27 cellular contexts compared by ENCODE assay signal in the genomic region with DNA sequence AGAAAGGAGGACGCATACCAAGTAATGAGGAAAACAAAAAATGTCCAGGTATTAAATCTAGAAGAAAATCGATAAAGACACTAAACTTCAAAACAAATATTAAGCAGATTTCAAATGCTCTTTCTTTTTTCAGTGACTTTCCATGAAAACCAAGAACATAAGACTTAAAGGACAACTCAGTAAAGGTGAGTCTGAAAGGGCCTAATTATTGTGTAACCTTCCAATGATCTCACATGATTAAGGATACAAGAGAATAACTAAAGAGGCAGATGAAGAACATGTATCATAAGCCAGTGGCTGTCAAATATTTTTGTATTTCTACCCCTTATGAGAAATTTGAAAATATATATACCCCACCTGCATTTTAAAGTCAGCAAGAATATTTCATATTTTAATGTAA.
"Had no signal": no experiment of that assay in that cellular context is flagged by ENCODE, and none has a peak within 500 bp of the region (broad histone marks: within the 10 kb centered on the region; RNA-seq: fewer than 3 reads in every experiment).

No MANE protein-coding gene starts in this region.

- ATAC-seq: naive thymus-derived CD8-positive, alpha-beta T cell; psoas muscle; right cardiac atrium; stimulated activated memory B cell treated with anti-CD40 and anti-IgM and Interleukin-4, amounts not matched to agents 10 μg/mL and 1 μg/mL and 100 μg/mL, for 72 hours; stimulated activated naive CD8-positive, alpha-beta T cell treated with anti-CD3 and anti-CD28 coated beads, Interleukin-15, Interleukin-2, amounts not matched to agents 100 U/mL and 50 U/mL, for 24 hours had no signal

- H3K27me3 Mint-ChIP-seq: dendritic cell treated with granulocyte-macrophage colony-stimulating factor and Interleukin-4, amounts not matched to agents 40 ng/mL and 50 ng/mL, for 4 days; naive thymus-derived CD8-positive, alpha-beta T cell; stimulated activated memory B cell treated with anti-CD40 and anti-IgM and Interleukin-4, amounts not matched to agents 10 μg/mL and 1 μg/mL and 100 μg/mL, for 72 hours had no signal

- H3K27ac Mint-ChIP-seq: dendritic cell treated with granulocyte-macrophage colony-stimulating factor and Interleukin-4, amounts not matched to agents 40 ng/mL and 50 ng/mL, for 4 days; endodermal cell; immature natural killer cell; stimulated activated memory B cell treated with anti-CD40 and anti-IgM and Interleukin-4, amounts not matched to agents 10 μg/mL and 1 μg/mL and 100 μg/mL, for 72 hours had no signal

- H3K4me1 Mint-ChIP-seq: endodermal cell had no signal

- DNase-seq: colonic mucosa; effector CD8-positive, alpha-beta T cell; endodermal cell; erythroblast; esophagus squamous epithelium; hypothalamus; immature natural killer cell; islet precursor cell; mesenchymal stem cell; midbrain; naive thymus-derived CD8-positive, alpha-beta T cell; occipital lobe; ovary; posterior cingulate gyrus; psoas muscle; right cardiac atrium; sigmoid colon; spleen; stimulated activated CD4-positive, alpha-beta T cell treated with anti-CD3 and anti-CD28 coated beads, Interleukin-4, amount 100 ng/mL, for 4 hours; stimulated activated naive CD8-positive, alpha-beta T cell treated with anti-CD3 and anti-CD28 coated beads, Interleukin-15, Interleukin-2, amounts not matched to agents 100 U/mL and 50 U/mL, for 24 hours; substantia nigra; testis; tibial artery; upper lobe of left lung had no signal

- H3K4me3 ChIP-seq: colonic mucosa, esophagus squamous epithelium, ovary, psoas muscle, sigmoid colon, spleen, testis, tibial artery, upper lobe of left lung had no signal

- H3K4me3 Mint-ChIP-seq: dendritic cell treated with granulocyte-macrophage colony-stimulating factor and Interleukin-4, amounts not matched to agents 40 ng/mL and 50 ng/mL, for 4 days; endodermal cell; immature natural killer cell; naive thymus-derived CD8-positive, alpha-beta T cell; stimulated activated memory B cell treated with anti-CD40 and anti-IgM and Interleukin-4, amounts not matched to agents 10 μg/mL and 1 μg/mL and 100 μg/mL, for 72 hours had no signal

- FAIRE-seq: urothelium cell line had no signal

- H3K9me3 Mint-ChIP-seq: dendritic cell treated with granulocyte-macrophage colony-stimulating factor and Interleukin-4, amounts not matched to agents 40 ng/mL and 50 ng/mL, for 4 days; immature natural killer cell; naive thymus-derived CD8-positive, alpha-beta T cell; stimulated activated memory B cell treated with anti-CD40 and anti-IgM and Interleukin-4, amounts not matched to agents 10 μg/mL and 1 μg/mL and 100 μg/mL, for 72 hours had no signal
